ENCODE assay signal across 15 cellular contexts in genomic region chr7:17492437-17492836, GRCh38.
DNase-seq lines count a peak whose midpoint lies in the region; ATAC-seq and TF ChIP-seq lines count a peak whose summit lies in the region.
"Had no signal": no experiment of that assay in that cellular context is flagged by ENCODE, and none has a peak within 500 bp of the region (broad histone marks: within the 10 kb centered on the region; RNA-seq: fewer than 3 reads in every experiment).

No MANE protein-coding gene starts in this region.

- H3K36me3 ChIP-seq in WERI-Rb-1 (no peaks in the 10 kb centered on the region), upper lobe of right lung (no peaks in the 10 kb centered on the region), GM23248 (ENCODE audit: low read depth) (no peaks in the 10 kb centered on the region)

- in situ Hi-C loops in GM23248 (cut with MboI) = no loop called here

- no peaks in the 10 kb centered on the region for H4K20me1 ChIP-seq in GM23248 (ENCODE audit: insufficient read depth)

- no peak for TF ChIP-seq CTCF in epithelial cell of esophagus (IDR thresholded peaks at IDR 0.05; ENCODE audit: insufficient read depth, low read depth, low read length, missing control alignments)
- TF ChIP-seq CTCF in WERI-Rb-1 (IDR thresholded peaks at IDR 0.05; ENCODE audit: low read depth, low read length) = no peak
- no peak for TF ChIP-seq CTCF in upper lobe of right lung (IDR thresholded peaks at IDR 0.05)

- no peaks in the 10 kb centered on the region for H3K4me1 ChIP-seq in upper lobe of right lung
- peaks cover 11% of the 10 kb centered on the region for H3K4me1 ChIP-seq in GM23248 (ENCODE audit: insufficient read depth)

- H3K27ac ChIP-seq in WERI-Rb-1 (no peak overlapping the region), upper lobe of right lung (no peak overlapping the region), GM23248 (no peak overlapping the region)

- no peaks in the 10 kb centered on the region for H3K9me2 ChIP-seq in GM23248 (ENCODE audit: insufficient read depth)

- WGBS in GM23248 (ENCODE audit: low coverage in 1 of 2, low lambda C conversion rate in 2 of 2, missing lambda C conversion rate in 2 of 2), 2 experiments = 45% methylated on average over 4 of the region's 4 CpGs

- H3K9me3 ChIP-seq in WERI-Rb-1 (ENCODE audit: severe bottlenecking) (no peaks in the 10 kb centered on the region), upper lobe of right lung (no peaks in the 10 kb centered on the region), GM23248 (ENCODE audit: low read depth) (no peaks in the 10 kb centered on the region)

- no peak overlapping the region for H3K4me2 ChIP-seq in GM23248 (ENCODE audit: unreplicated experiment)

- ATAC-seq in GM18517 (IDR thresholded peaks at IDR 0.05; ENCODE audit: unreplicated experiment) (peak; percentile 63), GM19351 (IDR thresholded peaks at IDR 0.05; ENCODE audit: unreplicated experiment) (peak; percentile 67), HG02973 (IDR thresholded peaks at IDR 0.05; ENCODE audit: unreplicated experiment) (peak; percentile 36), upper lobe of right lung (no peak)
- ATAC-seq: Panc1 had no signal

- H2AFZ ChIP-seq in GM23248 = no peak overlapping the region

- no peaks in the 10 kb centered on the region for H3K79me2 ChIP-seq in GM23248 (ENCODE audit: insufficient read depth)

- DNase-seq in epithelial cell of esophagus (ENCODE audit: low read depth) (peak; percentile 86), WERI-Rb-1 (no peak), upper lobe of right lung (no peak), HuH-7.5 (ENCODE audit: low spot score) (no peak), GM23248 (no peak)
- DNase-seq: activated gamma-delta T cell treated with Interleukin-2 at 50 U/mL for 16 hours; H7; NCI-H187; NCI-H524 treated with DMSO at 0.1 percent for 48 hours; stimulated activated naive CD4-positive, alpha-beta T cell had no signal

- no peaks in the 10 kb centered on the region for H3K27me3 ChIP-seq in WERI-Rb-1 (ENCODE audit: insufficient read depth, low read depth, severe bottlenecking)
- no peaks in the 10 kb centered on the region for H3K27me3 ChIP-seq in upper lobe of right lung
- H3K27me3 ChIP-seq in GM23248 (replicated peaks; ENCODE audit: insufficient read depth) = no peaks in the 10 kb centered on the region

- H3K9ac ChIP-seq in GM23248 = no peak overlapping the region

- no peak overlapping the region for H3K4me3 ChIP-seq in epithelial cell of esophagus (ENCODE audit: low read length)
- H3K4me3 ChIP-seq in WERI-Rb-1 (ENCODE audit: low read depth, low read length) = no peak overlapping the region
- H3K4me3 ChIP-seq in upper lobe of right lung = no peak overlapping the region
- H3K4me3 ChIP-seq in GM23248 = no peak overlapping the region
- H3K4me3 ChIP-seq: skin epidermis had no signal

- no peaks in the 10 kb centered on the region for H3F3A ChIP-seq in GM23248 (ENCODE audit: insufficient read depth)

- intact Hi-C loops in upper lobe of right lung (cut with DNase I) = no loop called here
